Comparison of ENCODE assay signal across 10 cellular contexts in genomic region chr13:30143671-30144400, GRCh38.
DNase-seq lines count a peak whose midpoint lies in the region; ATAC-seq and TF ChIP-seq lines count a peak whose summit lies in the region.
"Had no signal": no experiment of that assay in that cellular context is flagged by ENCODE, and none has a peak within 500 bp of the region (broad histone marks: within the 10 kb centered on the region; RNA-seq: fewer than 3 reads in every experiment).

No MANE protein-coding gene starts in this region.

- DNase-seq in EH (ENCODE audit: low read depth), result peak; percentile 74
- no peak for DNase-seq in PC-9
- DNase-seq in effector memory CD8-positive, alpha-beta T cell, result no peak
- peak; percentile 39 for DNase-seq in retinal pigment epithelial cell (ENCODE audit: low read depth)
- no peak for DNase-seq in SW 1271 (lab: John Stamatoyannopoulos, UW)
- DNase-seq: activated T-cell treated with anti-CD3 and anti-CD28 coated beads, Interleukin-2, amount 50 U/mL, for 4 hours; KG1 had no signal

- no peak for ATAC-seq in effector memory CD8-positive, alpha-beta T cell (replicated peaks)
- ATAC-seq in GM21825 (IDR thresholded peaks at IDR 0.05; ENCODE audit: unreplicated experiment) (no peak), HG02588 (IDR thresholded peaks at IDR 0.05; ENCODE audit: unreplicated experiment) (no peak), GM18867 (IDR thresholded peaks at IDR 0.05; ENCODE audit: unreplicated experiment) (no peak)

- H3K9me2 ChIP-seq in PC-9 (ENCODE audit: insufficient read depth), result no peaks in the 10 kb centered on the region

- H3K27ac Mint-ChIP-seq in effector memory CD8-positive, alpha-beta T cell, result peak overlapping the region; percentile 63 to 64

- no TSS peak for BruUV-seq in PC-9 (replicated peaks; lab: Mats Ljungman, UMichigan)

- TF ChIP-seq CTCF in PC-9 (conservative IDR thresholded peaks at IDR 0.05) (no peak), retinal pigment epithelial cell (conservative IDR thresholded peaks at IDR 0.05; ENCODE audit: low read depth, low read length) (no peak)

- H3K36me3 Mint-ChIP-seq in effector memory CD8-positive, alpha-beta T cell (ENCODE audit: insufficient read depth), result peaks cover 14% of the 10 kb centered on the region

- no peaks in the 10 kb centered on the region for H4K20me1 ChIP-seq in PC-9 (ENCODE audit: insufficient read depth)

- POLR2A ChIA-PET in PC-9 (lab: Charles Lee; ENCODE audit: unreplicated experiment), result no interaction called here

- no peaks in the 10 kb centered on the region for H3K36me3 ChIP-seq in PC-9 (ENCODE audit: low read depth)

- H3K4me1 ChIP-seq in PC-9 (replicated peaks; ENCODE audit: insufficient read depth), result peaks cover 27% of the 10 kb centered on the region

- H3F3A ChIP-seq in PC-9 (ENCODE audit: insufficient read depth, low read depth), result peaks cover 30% of the 10 kb centered on the region

- intact Hi-C loops in PC-9 (cut with micrococcal nuclease; ENCODE audit: unreplicated experiment), result no loop called here

- peak overlapping the region; percentile 46 for H3K4me2 ChIP-seq in PC-9

- no peaks in the 10 kb centered on the region for H3K27me3 Mint-ChIP-seq in effector memory CD8-positive, alpha-beta T cell

- peaks cover 57 to 67% of the 10 kb centered on the region in 2 donors for H3K4me1 Mint-ChIP-seq in effector memory CD8-positive, alpha-beta T cell (ENCODE audit: low read depth in 2 of 2)

- H3K27me3 ChIP-seq in PC-9 (ENCODE audit: insufficient read depth, low read depth), result no peaks in the 10 kb centered on the region

- H3K4me3 ChIP-seq in PC-9, result no peak overlapping the region
- no peak overlapping the region for H3K4me3 ChIP-seq in retinal pigment epithelial cell (ENCODE audit: low read length)

- H3K4me3 Mint-ChIP-seq in effector memory CD8-positive, alpha-beta T cell, result peak overlapping the region in 1 of 2 donors; percentile 31
- H3K4me3 Mint-ChIP-seq: activated T-cell treated with anti-CD3 and anti-CD28 coated beads, Interleukin-2, amount 50 U/mL, for 4 hours had no signal

- CTCF ChIA-PET in PC-9 (lab: Charles Lee), result no interaction called here

- peaks cover 4 to 7% of the 10 kb centered on the region in 2 donors for H3K9me3 Mint-ChIP-seq in effector memory CD8-positive, alpha-beta T cell

- peak overlapping the region; percentile 83 for H3K27ac ChIP-seq in PC-9

- no peak overlapping the region for H2AFZ ChIP-seq in PC-9

- no peaks in the 10 kb centered on the region for H3K79me2 ChIP-seq in PC-9 (ENCODE audit: low read depth)

- peaks cover 8% of the 10 kb centered on the region; the same call in 1 of the 2 replicates for H3K9me3 ChIP-seq in PC-9 (ENCODE audit: insufficient read depth, low read depth)

Comparison
In these comparisons a context has a peak if more than half of its experiments do, and no peak if none do; other contexts are left out.
1. DNase-seq: peak in EH (single experiment) and retinal pigment epithelial cell (single experiment); none in PC-9 (0 of 2), effector memory CD8-positive, alpha-beta T cell (0 of 3) and SW 1271 (0 of 2).